In the genomic region with DNA sequence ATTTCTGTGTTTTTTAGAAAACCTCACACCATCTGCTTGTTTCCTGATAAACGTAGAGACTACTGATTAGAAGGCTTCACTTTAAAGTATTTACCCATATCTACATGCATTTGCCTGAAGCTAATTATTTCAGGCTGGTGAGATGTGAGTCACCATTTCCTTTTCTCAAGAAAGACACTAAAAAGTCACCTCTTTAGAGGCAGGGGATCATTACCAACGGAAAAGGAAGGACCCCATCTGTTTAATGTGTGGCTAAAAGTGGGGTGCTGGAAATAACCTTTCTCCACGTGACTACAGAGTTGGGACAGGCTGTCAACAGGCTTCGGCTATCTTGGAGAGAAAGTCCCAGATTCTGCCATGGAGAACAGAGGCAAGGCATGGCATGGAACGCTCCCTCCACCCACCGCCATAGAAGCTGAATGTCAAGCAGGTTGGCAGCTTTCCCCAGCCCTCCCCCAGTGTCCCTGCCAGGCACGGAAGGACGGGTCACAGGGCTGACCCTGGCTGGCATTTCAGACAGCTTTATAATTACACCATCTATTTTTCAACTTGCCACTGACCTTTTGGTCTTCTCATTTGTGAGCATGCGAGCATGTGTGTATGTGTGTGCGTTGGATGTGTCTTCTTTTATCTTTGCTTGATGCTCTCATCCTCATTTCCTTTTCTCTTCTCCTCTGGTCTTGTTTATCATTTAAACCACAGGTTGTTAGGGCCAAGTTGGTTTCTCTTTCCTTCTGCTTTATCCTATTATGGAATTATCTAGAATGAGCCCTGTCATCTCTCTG, we compare ENCODE assay signal across 10 cellular contexts.
A peak's percentile ranks its signal among the peaks of the same experiment; 100 is the strongest.
DNase-seq lines count a peak whose midpoint lies in the region; ATAC-seq and TF ChIP-seq lines count a peak whose summit lies in the region.
"Had no signal": no experiment of that assay in that cellular context is flagged by ENCODE, and none has a peak within 500 bp of the region (broad histone marks: within the 10 kb centered on the region; RNA-seq: fewer than 3 reads in every experiment).

No MANE protein-coding gene starts in this region.

- no peaks in the 10 kb centered on the region for H3K27me3 ChIP-seq in osteoblast (ENCODE audit: insufficient read depth, low read length)
- no peaks in the 10 kb centered on the region for H3K27me3 ChIP-seq in gastrocnemius medialis

- H3K27me3 Mint-ChIP-seq in activated naive CD8-positive, alpha-beta T cell treated with anti-CD3 and anti-CD28 coated beads for 36 hours = peaks cover 4% of the 10 kb centered on the region

- peaks cover 16% of the 10 kb centered on the region for H3K9me3 Mint-ChIP-seq in activated naive CD8-positive, alpha-beta T cell treated with anti-CD3 and anti-CD28 coated beads for 36 hours

- no peaks in the 10 kb centered on the region for H3K36me3 ChIP-seq in osteoblast (ENCODE audit: insufficient read depth, low read length)
- H3K36me3 ChIP-seq in gastrocnemius medialis = no peaks in the 10 kb centered on the region

- peaks cover 10% of the 10 kb centered on the region for H3K36me3 Mint-ChIP-seq in activated naive CD8-positive, alpha-beta T cell treated with anti-CD3 and anti-CD28 coated beads for 36 hours

- TF ChIP-seq CTCF in osteoblast (IDR thresholded peaks at IDR 0.05; ENCODE audit: extremely low read depth, low read depth, low read length) = no peak
- no peak for TF ChIP-seq CTCF in gastrocnemius medialis (IDR thresholded peaks at IDR 0.05 in 4 of 5, conservative IDR thresholded peaks at IDR 0.05 in 1 of 5)

- intact Hi-C loops in gastrocnemius medialis (cut with DNase I; ENCODE audit: low total_unique reads) = no loop called here

- H2AFZ ChIP-seq in osteoblast (ENCODE audit: low read length) = peak overlapping the region; percentile 10

- H4K20me1 ChIP-seq in osteoblast (ENCODE audit: insufficient read depth, low read length) = no peaks in the 10 kb centered on the region

- H3K4me1 Mint-ChIP-seq in activated naive CD8-positive, alpha-beta T cell treated with anti-CD3 and anti-CD28 coated beads for 36 hours = peaks cover 19% of the 10 kb centered on the region

- TF ChIP-seq POLR2A in gastrocnemius medialis (IDR thresholded peaks at IDR 0.05) = no peak

- H3K27ac Mint-ChIP-seq in activated naive CD8-positive, alpha-beta T cell treated with anti-CD3 and anti-CD28 coated beads for 36 hours = peak overlapping the region; percentile 98

- H3K9me3 ChIP-seq in osteoblast (ENCODE audit: low read depth, low read length) (no peaks in the 10 kb centered on the region), gastrocnemius medialis (no peaks in the 10 kb centered on the region)

- no peak overlapping the region for H3K4me3 ChIP-seq in osteoblast (ENCODE audit: insufficient read depth, low read length)
- no peak overlapping the region for H3K4me3 ChIP-seq in gastrocnemius medialis

- H3K4me3 Mint-ChIP-seq in activated naive CD8-positive, alpha-beta T cell treated with anti-CD3 and anti-CD28 coated beads for 36 hours = peak overlapping the region; percentile 52

- H3K27ac ChIP-seq in osteoblast (ENCODE audit: low read depth, low read length) (peak overlapping the region; percentile 32), gastrocnemius medialis (no peak overlapping the region)
- H3K27ac ChIP-seq: epithelial cell of prostate had no signal

- no peaks in the 10 kb centered on the region for H3K79me2 ChIP-seq in osteoblast (ENCODE audit: insufficient read depth, low read length)

- peak overlapping the region; percentile 38 for H3K4me2 ChIP-seq in osteoblast (ENCODE audit: insufficient read depth, low read length)

- ATAC-seq in gastrocnemius medialis = no peak
- ATAC-seq: Panc1 had no signal

- in situ Hi-C loops in Caki2 (cut with HindIII; ENCODE audit: low pct_unique_long_range_greater_than_20kb, low sequenced_read_pairs) = no loop called here
- in situ Hi-C loops in gastrocnemius medialis (cut with MboI; ENCODE audit: low sequenced_read_pairs in 4 of 4) = no loop called here

- DNase-seq in Caki2 (ENCODE audit: low read depth) (peak; percentile 96), NCI-H82 (lab: John Stamatoyannopoulos, UW) (peak; percentile 69), osteoblast (ENCODE audit: insufficient read length, low spot score, missing footprints) (no peak), DMS153 (lab: John Stamatoyannopoulos, UW) (no peak), NCI-H526 (lab: John Stamatoyannopoulos, UW) (no peak), DMS 273 treated with DMSO at 0.1 percent for 48 hours (lab: John Stamatoyannopoulos, UW) (no peak), gastrocnemius medialis (no peak)
- DNase-seq in activated naive CD8-positive, alpha-beta T cell treated with anti-CD3 and anti-CD28 coated beads for 36 hours = peak; percentile 47

- H3K4me1 ChIP-seq in osteoblast (ENCODE audit: insufficient read depth, low read length) = peaks cover 22% of the 10 kb centered on the region
- no peaks in the 10 kb centered on the region for H3K4me1 ChIP-seq in gastrocnemius medialis

Comparison
In these comparisons a context has a peak if more than half of its experiments do, and no peak if none do; other contexts are left out.
1. DNase-seq: peak in Caki2 (single experiment), NCI-H82 (single experiment) and activated naive CD8-positive, alpha-beta T cell treated with anti-CD3 and anti-CD28 coated beads for 36 hours (single experiment); none in osteoblast (single experiment), DMS153 (single experiment), NCI-H526 (0 of 2), DMS 273 treated with DMSO at 0.1 percent for 48 hours (single experiment) and gastrocnemius medialis (0 of 2).